In genomic region chr15:99565031-99565280, GRCh38 we compare ENCODE assay signal across 8 cellular contexts. TPM values are rescaled to one million over a fixed set of nuclear protein-coding genes. Genes with fewer than 3 reads are reported as not detected.
A peak's percentile ranks its signal among the peaks of the same experiment; 100 is the strongest.
DNase-seq lines count a peak whose midpoint lies in the region; ATAC-seq and TF ChIP-seq lines count a peak whose summit lies in the region.

No MANE protein-coding gene starts in this region.

- H3K4me3 Mint-ChIP-seq in chondrocyte (ENCODE audit: unreplicated experiment) (no peak overlapping the region), natural killer cell (peak overlapping the region; percentile 57)

- H3K4me3 ChIP-seq in BE2C (ENCODE audit: low read depth, low read length) = peak overlapping the region; percentile 49
- peak overlapping the region; percentile 76 for H3K4me3 ChIP-seq in HL-60 (replicated peaks; ENCODE audit: insufficient read depth, low read length)

- DNase-seq in BE2C (no peak), HL-60 (ENCODE audit: low read depth in 1 of 2, low spot score in 1 of 2) (no peak), chondrocyte (ENCODE audit: low spot score) (no peak), natural killer cell (no peak), LoVo (ENCODE audit: low spot score) (no peak), globus pallidus (ENCODE audit: low spot score) (no peak), NCI-H2171 treated with DMSO at 0.1 percent for 48 hours (lab: John Stamatoyannopoulos, UW) (no peak)

- intact Hi-C loops in natural killer cell (cut with micrococcal nuclease) = loop anchor here (2.0 to 5.0 kb wide), 2 partner anchors 56 to 313 kb away; partner anchors contain the start of gene LRRC28

- H3K36me3 Mint-ChIP-seq in chondrocyte (ENCODE audit: low read depth) (no peaks in the 10 kb centered on the region), natural killer cell (no peaks in the 10 kb centered on the region)

- H3K27me3 Mint-ChIP-seq in chondrocyte (ENCODE audit: low read depth) = no peaks in the 10 kb centered on the region
- H3K27me3 Mint-ChIP-seq in natural killer cell (ENCODE audit: low read depth in 2 of 2) = peaks cover 0 to 6% of the 10 kb centered on the region in 2 donors

- no peaks in the 10 kb centered on the region for H3K9me3 Mint-ChIP-seq in chondrocyte (ENCODE audit: low read depth)
- no peaks in the 10 kb centered on the region for H3K9me3 Mint-ChIP-seq in natural killer cell

- no peak for TF ChIP-seq CTCF in BE2C (IDR thresholded peaks at IDR 0.05; ENCODE audit: low read depth, low read length)
- no peak for TF ChIP-seq CTCF in HL-60 (IDR thresholded peaks at IDR 0.05; ENCODE audit: insufficient read depth, low read length)
- no peak for TF ChIP-seq CTCF in chondrocyte (IDR thresholded peaks at IDR 0.05)
- no peak for TF ChIP-seq CTCF in natural killer cell (IDR thresholded peaks at IDR 0.05)

- H3K9me3 ChIP-seq in BE2C = no peaks in the 10 kb centered on the region

- peaks cover 26% of the 10 kb centered on the region for H3K4me1 Mint-ChIP-seq in chondrocyte (ENCODE audit: low read depth)
- peaks cover 23 to 29% of the 10 kb centered on the region in 2 donors for H3K4me1 Mint-ChIP-seq in natural killer cell

- no peaks in the 10 kb centered on the region for H3K36me3 ChIP-seq in BE2C

- no peak overlapping the region for H3K27ac ChIP-seq in HL-60 (replicated peaks)

- no peaks in the 10 kb centered on the region for H3K4me1 ChIP-seq in BE2C

- H3K27ac Mint-ChIP-seq in chondrocyte (ENCODE audit: unreplicated experiment) = peak overlapping the region; percentile 90
- peak overlapping the region; percentile 74 to 93 for H3K27ac Mint-ChIP-seq in natural killer cell

- H3K27me3 ChIP-seq in BE2C (no peaks in the 10 kb centered on the region), HL-60 (ENCODE audit: insufficient read depth, poor library complexity, severe bottlenecking) (no peaks in the 10 kb centered on the region)

- ATAC-seq in natural killer cell = no peak
- no peak for ATAC-seq in HG03095 (IDR thresholded peaks at IDR 0.05; ENCODE audit: unreplicated experiment)

RNA-seq across cellular contexts. Expression of gene MEF2A, which starts 0.8 kb away (rescaled TPM):
- 22.5 TPM for polyA plus RNA-seq in BE2C (2012; ENCODE audit: insufficient read depth, insufficient read length, low read depth)
- total RNA-seq in chondrocyte (138 to 191 TPM (median 184 TPM) in 3 replicates), natural killer cell (10 to 100 TPM; 31.1 to 33.9 (median 33.6) TPM)
